In genomic region chr11:69537855-69538640, GRCh38 we compare ENCODE assay signal across 20 cellular contexts. TPM values are rescaled to one million over a fixed set of nuclear protein-coding genes. Genes with fewer than 3 reads are reported as not detected.
"Had no signal": no experiment of that assay in that cellular context is flagged by ENCODE, and none has a peak within 500 bp of the region (broad histone marks: within the 10 kb centered on the region; RNA-seq: fewer than 3 reads in every experiment).

No MANE protein-coding gene starts in this region.

- H3K9me3 ChIP-seq: gastrocnemius medialis, heart right ventricle, right atrium auricular region, suprapubic skin had no signal

- H3K36me3 ChIP-seq: cardiac muscle cell, gastrocnemius medialis, heart right ventricle, right atrium auricular region, suprapubic skin had no signal

- H3K4me3 ChIP-seq: cardiac muscle cell, gastrocnemius medialis, heart right ventricle, right atrium auricular region, SK-N-MC, skin epidermis, suprapubic skin had no signal

- H3K27ac ChIP-seq: cardiac muscle cell, gastrocnemius medialis, SK-N-MC, suprapubic skin had no signal

- H3K27me3 ChIP-seq: cardiac muscle cell, gastrocnemius medialis, heart right ventricle, right atrium auricular region, suprapubic skin had no signal

- ATAC-seq: activated CD4-positive, alpha-beta T cell treated with anti-CD3 and anti-CD28 coated beads for 36 hours; esophagus mucosa; gastrocnemius medialis; naive thymus-derived CD8-positive, alpha-beta T cell; stimulated activated naive CD8-positive, alpha-beta T cell treated with anti-CD3 and anti-CD28 coated beads, Interleukin-15, amount 100 ng/mL, for 72 hours had no signal

- DNase-seq: activated CD4-positive, alpha-beta T cell treated with anti-CD3 and anti-CD28 coated beads for 36 hours; activated CD4-positive, alpha-beta T cell treated with anti-CD3 and anti-CD28 coated beads, Interleukin-2, amount 50 U/mL, for 48 hours; activated naive CD8-positive, alpha-beta T cell treated with anti-CD3 and anti-CD28 coated beads, Interleukin-2, amount 10 ng/mL, durations not matched to agents 7 days and 5 days; cortex of kidney; effector CD4-positive, alpha-beta T cell; gastrocnemius medialis; immature natural killer cell; mesendoderm; stimulated activated CD4-positive, alpha-beta T cell treated with anti-CD3 and anti-CD28 coated beads, Interleukin-15, amount 100 ng/mL, for 24 hours; stimulated activated CD4-positive, alpha-beta T cell treated with anti-CD3 and anti-CD28 coated beads, Interleukin-4, amount 100 ng/mL, for 1 hour; stimulated activated naive CD8-positive, alpha-beta T cell treated with anti-CD3 and anti-CD28 coated beads, Interleukin-15, amount 100 ng/mL, for 72 hours had no signal

RNA-seq across cellular contexts. Expression of gene LINC01488, which starts 56.6 kb away (rescaled TPM):
- total RNA-seq: activated CD4-positive, alpha-beta T cell treated with anti-CD3 and anti-CD28 coated beads for 36 hours; activated naive CD8-positive, alpha-beta T cell treated with anti-CD3 and anti-CD28 coated beads, Interleukin-2, amount 10 ng/mL, durations not matched to agents 7 days and 5 days; esophagus mucosa; gastrocnemius medialis; lower leg skin; naive thymus-derived CD8-positive, alpha-beta T cell; right atrium auricular region; suprapubic skin had no signal
- polyA plus RNA-seq: immature natural killer cell; naive thymus-derived CD8-positive, alpha-beta T cell had no signal
